10 cellular contexts compared by ENCODE assay signal in the genomic region with DNA sequence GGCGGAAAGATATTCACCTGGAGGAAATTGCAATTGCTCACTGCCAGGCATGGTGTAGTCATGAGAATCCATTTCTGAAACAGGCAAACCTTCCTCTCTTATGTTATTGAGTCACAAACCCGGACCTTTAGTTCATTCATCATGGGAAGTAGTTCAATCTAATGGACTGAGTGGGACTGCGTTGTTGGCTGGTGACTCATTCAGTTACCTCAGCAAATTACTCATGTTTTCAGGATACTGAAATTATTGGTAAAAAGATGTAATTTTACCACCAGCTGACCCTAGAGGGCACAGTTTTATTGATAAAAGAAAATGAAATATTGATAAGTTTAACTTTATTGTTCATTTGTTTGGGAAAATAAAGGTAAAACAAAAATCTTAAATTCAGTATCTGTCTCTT.
DNase-seq lines count a peak whose midpoint lies in the region; ATAC-seq lines count a peak whose summit lies in the region.
"Had no signal": no experiment of that assay in that cellular context is flagged by ENCODE, and none has a peak within 500 bp of the region (broad histone marks: within the 10 kb centered on the region; RNA-seq: fewer than 3 reads in every experiment).

No MANE protein-coding gene starts in this region.

- H3K4me3 Mint-ChIP-seq in stimulated activated effector memory CD8-positive, alpha-beta T cell treated with anti-CD3 and anti-CD28 coated beads, Interleukin-12 subunit alpha, Interleukin-12 subunit beta, amount 100 ng/mL, for 72 hours = no peak overlapping the region
- H3K4me3 Mint-ChIP-seq: B cell had no signal

- H3K4me1 Mint-ChIP-seq in stimulated activated effector memory CD8-positive, alpha-beta T cell treated with anti-CD3 and anti-CD28 coated beads, Interleukin-12 subunit alpha, Interleukin-12 subunit beta, amount 100 ng/mL, for 72 hours = no peaks in the 10 kb centered on the region
- H3K4me1 Mint-ChIP-seq: B cell had no signal

- H3K27ac Mint-ChIP-seq in stimulated activated effector memory CD8-positive, alpha-beta T cell treated with anti-CD3 and anti-CD28 coated beads, Interleukin-12 subunit alpha, Interleukin-12 subunit beta, amount 100 ng/mL, for 72 hours = no peak overlapping the region
- H3K27ac Mint-ChIP-seq: B cell had no signal

- peak; percentile 2 for DNase-seq in activated CD4-positive, alpha-beta T cell treated with anti-CD3 and anti-CD28 coated beads for 48 hours
- no peak for DNase-seq in activated CD4-positive, alpha-beta T cell treated with anti-CD3 and anti-CD28 coated beads, Interleukin-2, amount 50 U/mL, for 1 hour
- peak; percentile 81 for DNase-seq in astrocyte of the hippocampus (ENCODE audit: low read depth, low spot score)
- DNase-seq in stimulated activated effector memory CD8-positive, alpha-beta T cell treated with anti-CD3 and anti-CD28 coated beads, Interleukin-12 subunit alpha, Interleukin-12 subunit beta, amount 100 ng/mL, for 72 hours (ENCODE audit: low spot score in 2 of 2) = no peak
- DNase-seq in cortex of kidney (lab: John Stamatoyannopoulos, UW) = no peak
- no peak for DNase-seq in stimulated activated naive CD4-positive, alpha-beta T cell treated with Interleukin-2 at 50 U/mL for 16 hours (lab: John Stamatoyannopoulos, UW)
- DNase-seq: NCI-H345 had no signal

- H3K9me3 Mint-ChIP-seq in stimulated activated effector memory CD8-positive, alpha-beta T cell treated with anti-CD3 and anti-CD28 coated beads, Interleukin-12 subunit alpha, Interleukin-12 subunit beta, amount 100 ng/mL, for 72 hours = peaks cover 17% of the 10 kb centered on the region

- ATAC-seq in HG03103 (IDR thresholded peaks at IDR 0.05; ENCODE audit: low read depth, unreplicated experiment) (peak; percentile 76), HG02678 (IDR thresholded peaks at IDR 0.05; ENCODE audit: unreplicated experiment) (no peak)
- peak; percentile 53 for ATAC-seq in stimulated activated effector memory CD8-positive, alpha-beta T cell treated with anti-CD3 and anti-CD28 coated beads, Interleukin-12 subunit alpha, Interleukin-12 subunit beta, amount 100 ng/mL, for 72 hours

- H3K36me3 Mint-ChIP-seq in stimulated activated effector memory CD8-positive, alpha-beta T cell treated with anti-CD3 and anti-CD28 coated beads, Interleukin-12 subunit alpha, Interleukin-12 subunit beta, amount 100 ng/mL, for 72 hours = no peaks in the 10 kb centered on the region

Comparison
In these comparisons a context has a peak if more than half of its experiments do, and no peak if none do; other contexts are left out.
1. DNase-seq: peak in activated CD4-positive, alpha-beta T cell treated with anti-CD3 and anti-CD28 coated beads for 48 hours (single experiment) and astrocyte of the hippocampus (single experiment); none in activated CD4-positive, alpha-beta T cell treated with anti-CD3 and anti-CD28 coated beads, Interleukin-2, amount 50 U/mL, for 1 hour (single experiment), stimulated activated effector memory CD8-positive, alpha-beta T cell treated with anti-CD3 and anti-CD28 coated beads, Interleukin-12 subunit alpha, Interleukin-12 subunit beta, amount 100 ng/mL, for 72 hours (0 of 2), cortex of kidney (single experiment) and stimulated activated naive CD4-positive, alpha-beta T cell treated with Interleukin-2 at 50 U/mL for 16 hours (single experiment).